Comparison of ENCODE assay signal across 25 cellular contexts in genomic region chr19:17484520-17485180, GRCh38. TPM values are rescaled to one million over a fixed set of nuclear protein-coding genes. Genes with fewer than 3 reads are reported as not detected.
DNase-seq lines count a peak whose midpoint lies in the region; ATAC-seq, FAIRE-seq and TF ChIP-seq lines count a peak whose summit lies in the region.
"Had no signal": no experiment of that assay in that cellular context is flagged by ENCODE, and none has a peak within 500 bp of the region (broad histone marks: within the 10 kb centered on the region; RNA-seq: fewer than 3 reads in every experiment).

No MANE protein-coding gene starts in this region.

- no peaks in the 10 kb centered on the region for H3K36me3 Mint-ChIP-seq in progenitor cell of endocrine pancreas (ENCODE audit: insufficient read depth)
- no peaks in the 10 kb centered on the region for H3K36me3 Mint-ChIP-seq in activated CD4-positive, alpha-beta memory T cell treated with anti-CD3 and anti-CD28 coated beads for 36 hours
- no peaks in the 10 kb centered on the region for H3K36me3 Mint-ChIP-seq in activated CD4-positive, alpha-beta memory T cell treated with anti-CD3 and anti-CD28 coated beads, Interleukin-2, amount 10 ng/mL, durations not matched to agents 7 days and 5 days (ENCODE audit: low read depth)
- H3K36me3 Mint-ChIP-seq: IgD-negative memory B cell had no signal

- H3K4me2 ChIP-seq in SK-N-SH, result no peak overlapping the region
- no peak overlapping the region for H3K4me2 ChIP-seq in GM12878 (ENCODE audit: control insufficient read depth, insufficient read depth)

- no peak for TF ChIP-seq CTCF in SK-N-SH (IDR thresholded peaks at IDR 0.05)
- TF ChIP-seq CTCF in GM12878 (IDR thresholded peaks at IDR 0.05 in 2 of 3, conservative IDR thresholded peaks at IDR 0.05 in 1 of 3; ENCODE audit: control insufficient read depth in 2 of 3, extremely low read depth in 1 of 3, insufficient read depth in 1 of 3, low read depth in 3 of 3, low read length in 3 of 3), result no peak
- no peak for TF ChIP-seq CTCF in progenitor cell of endocrine pancreas (IDR thresholded peaks at IDR 0.05; ENCODE audit: unreplicated experiment)

- H2AFZ ChIP-seq in SK-N-SH (ENCODE audit: low read depth), result no peak overlapping the region
- H2AFZ ChIP-seq in GM12878 (ENCODE audit: control insufficient read depth, low read depth, low read length), result no peak overlapping the region

- no peaks in the 10 kb centered on the region for H3K27me3 ChIP-seq in SK-N-SH (ENCODE audit: insufficient read depth)
- H3K27me3 ChIP-seq in GM12878 (replicated peaks in 1 of 2; ENCODE audit: control insufficient read depth in 2 of 2, insufficient read depth in 2 of 2, low read length in 1 of 2), result no peaks in the 10 kb centered on the region
- H3K27me3 ChIP-seq: SJSA1 had no signal

- H3K36me3 ChIP-seq in SK-N-SH (replicated peaks in 1 of 2; ENCODE audit: control insufficient read depth in 1 of 2, insufficient read depth in 2 of 2, low read length in 1 of 2) (no peaks in the 10 kb centered on the region), GM12878 (ENCODE audit: control insufficient read depth in 2 of 2, insufficient read depth in 2 of 2, low read length in 1 of 2) (no peaks in the 10 kb centered on the region)
- H3K36me3 ChIP-seq: SJSA1 had no signal

- no peaks in the 10 kb centered on the region for H3K27me3 Mint-ChIP-seq in progenitor cell of endocrine pancreas
- no peaks in the 10 kb centered on the region for H3K27me3 Mint-ChIP-seq in activated CD4-positive, alpha-beta memory T cell treated with anti-CD3 and anti-CD28 coated beads for 36 hours
- no peaks in the 10 kb centered on the region for H3K27me3 Mint-ChIP-seq in activated CD4-positive, alpha-beta memory T cell treated with anti-CD3 and anti-CD28 coated beads, Interleukin-2, amount 10 ng/mL, durations not matched to agents 7 days and 5 days
- H3K27me3 Mint-ChIP-seq: IgD-negative memory B cell had no signal

- 96% methylated on average over 6 of the region's 6 CpGs for WGBS in SK-N-SH (ENCODE audit: low lambda C conversion rate)
- WGBS in GM12878 (ENCODE audit: insufficient coverage, insufficient replicate concordance, low lambda C conversion rate, missing lambda C conversion rate), result 49% methylated on average over 6 of the region's 6 CpGs

- peaks cover 4% of the 10 kb centered on the region for H3F3A ChIP-seq in SK-N-SH (replicated peaks; ENCODE audit: insufficient read depth)

- no peak overlapping the region for H3K4me3 ChIP-seq in SK-N-SH (ENCODE audit: low read depth in 2 of 2, low read length in 1 of 2)
- H3K4me3 ChIP-seq in GM12878, result no peak overlapping the region
- H3K4me3 ChIP-seq: SJSA1 had no signal

- POLR2A ChIA-PET in SK-N-SH (lab: Yijun Ruan, JAX) (no interaction called here), GM12878 (lab: Charles Lee) (interaction anchor here (0.6 kb wide), 1 partner anchor 7 kb away, joined by 5 read pairs; no protein-coding TSS in a partner anchor)
- POLR2A ChIA-PET in activated CD4-positive, alpha-beta memory T cell treated with anti-CD3 and anti-CD28 coated beads for 36 hours (lab: Charles Lee), result no interaction called here
- POLR2A ChIA-PET in activated CD4-positive, alpha-beta memory T cell treated with anti-CD3 and anti-CD28 coated beads, Interleukin-2, amount 10 ng/mL, durations not matched to agents 7 days and 5 days (lab: Charles Lee), result interaction anchor here (1.4 kb wide), 1 partner anchor 27 kb away, joined by 6 read pairs; the partner anchor contains the start of gene PGLS

- intact Hi-C loops in GM12878 (cut with micrococcal nuclease; ENCODE audit: unreplicated experiment), result no loop called here
- intact Hi-C loops in activated CD4-positive, alpha-beta memory T cell treated with anti-CD3 and anti-CD28 coated beads for 36 hours (cut with micrococcal nuclease), result no loop called here

- peaks cover 4% of the 10 kb centered on the region for H4K20me1 ChIP-seq in SK-N-SH (ENCODE audit: insufficient read depth)
- no peaks in the 10 kb centered on the region for H4K20me1 ChIP-seq in GM12878 (ENCODE audit: control insufficient read depth, insufficient read depth)

- BruUV-seq in GM12878 (replicated peaks; lab: Mats Ljungman, UMichigan), result no TSS peak

- no peak for FAIRE-seq in GM12878 (lab: Jason Lieb, UNC)

- ATAC-seq in SK-N-SH treated with all-trans-retinoic acid at 6 μM for 48 hours (no peak), GM12878 (no peak)
- ATAC-seq: Right ventricle myocardium inferior had no signal

- no peak overlapping the region for H3K9ac ChIP-seq in SK-N-SH
- no peak overlapping the region for H3K9ac ChIP-seq in GM12878 (ENCODE audit: control insufficient read depth, insufficient read depth, low read length)

- RAD21 ChIA-PET in GM12878 (lab: Charles Lee; ENCODE audit: unreplicated experiment), result no interaction called here

- in situ Hi-C loops in GM12878 (cut with MboI), result no loop called here

- H3K9me3 ChIP-seq in SK-N-SH, result no peaks in the 10 kb centered on the region
- no peaks in the 10 kb centered on the region for H3K9me3 ChIP-seq in GM12878 (replicated peaks; ENCODE audit: control insufficient read depth, insufficient read depth, low read length)
- H3K9me3 ChIP-seq: SJSA1 had no signal

- H3K4me1 Mint-ChIP-seq in progenitor cell of endocrine pancreas (ENCODE audit: low read depth), result peaks cover 8% of the 10 kb centered on the region
- peaks cover 20% of the 10 kb centered on the region for H3K4me1 Mint-ChIP-seq in activated CD4-positive, alpha-beta memory T cell treated with anti-CD3 and anti-CD28 coated beads for 36 hours (ENCODE audit: low read depth)
- peaks cover 21% of the 10 kb centered on the region for H3K4me1 Mint-ChIP-seq in activated CD4-positive, alpha-beta memory T cell treated with anti-CD3 and anti-CD28 coated beads, Interleukin-2, amount 10 ng/mL, durations not matched to agents 7 days and 5 days

- H3K4me1 ChIP-seq in SK-N-SH (ENCODE audit: control insufficient read depth in 1 of 2, insufficient read depth in 2 of 2, low read depth in 1 of 2, low read length in 1 of 2) (peaks cover 0 to 3% of the 10 kb centered on the region in 2 experiments; a peak in 2 of 4 replicates), GM12878 (ENCODE audit: control insufficient read depth, insufficient read depth, low read length) (peaks cover 6% of the 10 kb centered on the region)
- H3K4me1 ChIP-seq: SJSA1 had no signal

- H3K27ac Mint-ChIP-seq in progenitor cell of endocrine pancreas, result peak overlapping the region; percentile 79
- no peak overlapping the region for H3K27ac Mint-ChIP-seq in activated CD4-positive, alpha-beta memory T cell treated with anti-CD3 and anti-CD28 coated beads for 36 hours
- H3K27ac Mint-ChIP-seq in activated CD4-positive, alpha-beta memory T cell treated with anti-CD3 and anti-CD28 coated beads, Interleukin-2, amount 10 ng/mL, durations not matched to agents 7 days and 5 days, result no peak overlapping the region
- H3K27ac Mint-ChIP-seq: CD14-positive monocyte had no signal

- H3K9me3 Mint-ChIP-seq in progenitor cell of endocrine pancreas (ENCODE audit: low read depth), result no peaks in the 10 kb centered on the region
- H3K9me3 Mint-ChIP-seq in activated CD4-positive, alpha-beta memory T cell treated with anti-CD3 and anti-CD28 coated beads for 36 hours, result no peaks in the 10 kb centered on the region
- H3K9me3 Mint-ChIP-seq in activated CD4-positive, alpha-beta memory T cell treated with anti-CD3 and anti-CD28 coated beads, Interleukin-2, amount 10 ng/mL, durations not matched to agents 7 days and 5 days, result no peaks in the 10 kb centered on the region
- H3K9me3 Mint-ChIP-seq: IgD-negative memory B cell had no signal

- CTCF ChIA-PET in SK-N-SH (lab: Yijun Ruan, JAX), result interaction anchor here (0.6 to 1.0 kb wide), 2 partner anchors 11 to 12 kb away, joined by 3 read pairs; no protein-coding TSS in a partner anchor
- CTCF ChIA-PET in GM12878 (lab: Yijun Ruan, JAX), result no interaction called here
- CTCF ChIA-PET in activated CD4-positive, alpha-beta memory T cell treated with anti-CD3 and anti-CD28 coated beads for 36 hours (lab: Charles Lee), result interaction anchor here (0.6 to 4.1 kb wide), 2 partner anchors 12 to 43 kb away, joined by 3 to 10 read pairs; no protein-coding TSS in a partner anchor
- CTCF ChIA-PET in activated CD4-positive, alpha-beta memory T cell treated with anti-CD3 and anti-CD28 coated beads, Interleukin-2, amount 10 ng/mL, durations not matched to agents 7 days and 5 days (lab: Charles Lee), result interaction anchor here (0.5 to 1.5 kb wide), 3 partner anchors 12 to 929 kb away, joined by 3 to 6 read pairs (median 4); no protein-coding TSS in a partner anchor

- no peak overlapping the region for H3K4me3 Mint-ChIP-seq in progenitor cell of endocrine pancreas (ENCODE audit: low read depth)
- H3K4me3 Mint-ChIP-seq in activated CD4-positive, alpha-beta memory T cell treated with anti-CD3 and anti-CD28 coated beads for 36 hours, result no peak overlapping the region
- H3K4me3 Mint-ChIP-seq in activated CD4-positive, alpha-beta memory T cell treated with anti-CD3 and anti-CD28 coated beads, Interleukin-2, amount 10 ng/mL, durations not matched to agents 7 days and 5 days, result no peak overlapping the region
- H3K4me3 Mint-ChIP-seq: CD14-positive monocyte, IgD-negative memory B cell had no signal

- H3K79me2 ChIP-seq in SK-N-SH (ENCODE audit: insufficient read depth) (peaks cover 6% of the 10 kb centered on the region; the same call in 1 of the 2 replicates), GM12878 (ENCODE audit: control insufficient read depth, insufficient read depth, low read length) (no peaks in the 10 kb centered on the region)

- TF ChIP-seq RAD21 in SK-N-SH (IDR thresholded peaks at IDR 0.05; ENCODE audit: low read length) (no peak), GM12878 (IDR thresholded peaks at IDR 0.05; ENCODE audit: insufficient read depth, low read depth, low read length) (no peak)

- no peaks in the 10 kb centered on the region for H3K9me2 ChIP-seq in SK-N-SH

- no peak for TF ChIP-seq POLR2A in GM12878 (IDR thresholded peaks at IDR 0.05; ENCODE audit: low read depth, low read length)

- SMC1A ChIA-PET in GM12878 (lab: Charles Lee; ENCODE audit: uncharacterized antibody, unreplicated experiment), result no interaction called here

- H3K27ac ChIP-seq in SK-N-SH (ENCODE audit: low read depth in 2 of 2, low read length in 1 of 2), result no peak overlapping the region
- H3K27ac ChIP-seq in GM12878 (ENCODE audit: control insufficient read depth, insufficient read depth), result no peak overlapping the region
- H3K27ac ChIP-seq: 22Rv1, HL-60, SJSA1 had no signal

- DNase-seq in SK-N-SH (peak; percentile 4), NCI-H226 (peak; percentile 39), GM12878 (ENCODE audit: low read depth, low spot score) (no peak), progenitor cell of endocrine pancreas (ENCODE audit: low spot score, unreplicated experiment) (no peak), HuH-7 (ENCODE audit: low spot score) (no peak)
- no peak for DNase-seq in activated CD4-positive, alpha-beta memory T cell treated with anti-CD3 and anti-CD28 coated beads for 36 hours
- no peak for DNase-seq in activated CD4-positive, alpha-beta memory T cell treated with anti-CD3 and anti-CD28 coated beads, Interleukin-2, amount 10 ng/mL, durations not matched to agents 7 days and 5 days
- DNase-seq: ACHN, AML-193, DMS79 treated with DMSO at 0.1 percent for 48 hours, H9, NCI-H1694, NCI-H2081, NCI-H2171, NCI-H446, NCI-H69 had no signal

- TF ChIP-seq EP300 in SK-N-SH (IDR thresholded peaks at IDR 0.05; ENCODE audit: borderline replicate concordance in 1 of 2, low read depth in 1 of 2, low read length in 1 of 2), result no peak
- TF ChIP-seq EP300 in GM12878 (IDR thresholded peaks at IDR 0.05; ENCODE audit: borderline replicate concordance in 1 of 2, control insufficient read depth in 1 of 2, low read depth in 2 of 2, low read length in 2 of 2), result no peak

RNA-seq across cellular contexts. Expression of gene SLC27A1, which starts 14.3 kb away (rescaled TPM):
- polyA plus RNA-seq in SK-N-SH (2012; rRNA removed), result 15.0 and 16.8 TPM in 2 replicates
- 4.7 and 8.1 TPM in 2 replicates for polyA plus RNA-seq in SK-N-SH (2012; cell fraction: cytosol; rRNA removed)
- 57.5 and 73.2 TPM in 2 replicates for polyA plus RNA-seq in SK-N-SH (2012; cell fraction: nucleus; rRNA removed)
- 9.5 and 10.5 TPM in 2 replicates for total RNA-seq in GM12878 (2013; cell fraction: nucleolus; rRNA removed)
- 1.3 and 2.3 TPM in 2 replicates for total RNA-seq in GM12878 (2014; rRNA removed)
- 0.55 and 0.72 TPM in 2 replicates for total RNA-seq in GM12878 (2014; rRNA removed; fragmentation: Illumina TruSeq; extraction: Trizol)
- 2.3 and 2.8 TPM in 2 replicates for total RNA-seq in GM12878 (2021)
- polyA plus RNA-seq in GM12878 (2011; ENCODE audit: low read depth), result 1.2 TPM
- polyA plus RNA-seq in GM12878 (2011; rRNA removed), result 0.79 and 1.8 TPM in 2 replicates
- 2.8 and 4.1 TPM in 2 replicates for polyA plus RNA-seq in GM12878 (2011; cell fraction: cytosol; rRNA removed)
- polyA plus RNA-seq in GM12878 (2011; cell fraction: nucleus; rRNA removed), result 8.1 and 9.0 TPM in 2 replicates
- polyA plus RNA-seq in GM12878 (2012), result 3.9 and 4.0 TPM in 2 replicates
- 0.35 and 0.68 TPM in 2 replicates for polyA plus RNA-seq in GM12878 (2014; fragmentation: Illumina TruSeq; extraction: Trizol)
- under 1 TPM; 0.11 to 0.31 TPM for polyA plus RNA-seq in GM12878 (2014; fragmentation: Nextera tagmentation; extraction: Ambion mirVana)
- 1.7 and 2.6 TPM in 2 replicates for polyA plus RNA-seq in GM12878 (2014; rRNA removed)
- 1 to 10 TPM; 1.0 to 1.4 TPM for polyA plus RNA-seq in GM12878 (2016; fragmentation: Nextera tagmentation; extraction: Ambion mirVana)
- polyA minus RNA-seq in GM12878 (2011; rRNA and poly(A)+ RNA removed), result 0.88 and 2.7 TPM in 2 replicates
- polyA minus RNA-seq in GM12878 (2011; cell fraction: cytosol; rRNA and poly(A)+ RNA removed), result 1.5 and 2.3 TPM in 2 replicates
- 1.2 and 3.1 TPM in 2 replicates for polyA minus RNA-seq in GM12878 (2011; cell fraction: nucleus; rRNA and poly(A)+ RNA removed)
- 16.7 and 19.8 TPM in 2 replicates for total RNA-seq in progenitor cell of endocrine pancreas
- total RNA-seq in activated CD4-positive, alpha-beta memory T cell treated with anti-CD3 and anti-CD28 coated beads for 36 hours, result 1 to 10 TPM; 4.5 to 4.8 TPM
- 1 to 10 TPM; 3.6 to 4.1 TPM for total RNA-seq in activated CD4-positive, alpha-beta memory T cell treated with anti-CD3 and anti-CD28 coated beads, Interleukin-2, amount 10 ng/mL, durations not matched to agents 7 days and 5 days

RNA-seq across cellular contexts. Expression of gene NXNL1, which starts 23.9 kb away (rescaled TPM):
- polyA plus RNA-seq in SK-N-SH (2012; rRNA removed) (not detected in 2 replicates), GM12878 (2011; rRNA removed) (not detected in 2 replicates), GM12878 (2014; fragmentation: Illumina TruSeq; extraction: Trizol) (not detected in 2 replicates), GM12878 (2014; fragmentation: Nextera tagmentation; extraction: Ambion mirVana) (not detected), GM12878 (2014; rRNA removed) (not detected in 2 replicates), GM12878 (2016; fragmentation: Nextera tagmentation; extraction: Ambion mirVana) (not detected)
- not detected in 2 replicates for polyA plus RNA-seq in SK-N-SH (2012; cell fraction: cytosol; rRNA removed)
- not detected in 2 replicates for polyA plus RNA-seq in SK-N-SH (2012; cell fraction: nucleus; rRNA removed)
- total RNA-seq in GM12878 (2013; cell fraction: nucleolus; rRNA removed), result not detected in 2 replicates
- total RNA-seq in GM12878 (2014; rRNA removed) (not detected in 2 replicates), GM12878 (2014; rRNA removed; fragmentation: Illumina TruSeq; extraction: Trizol) (not detected in 2 replicates), GM12878 (2021) (not detected in 2 replicates), progenitor cell of endocrine pancreas (not detected in 2 replicates)
- not detected for polyA plus RNA-seq in GM12878 (2011; ENCODE audit: low read depth)
- polyA plus RNA-seq in GM12878 (2011; cell fraction: cytosol; rRNA removed), result not detected in 2 replicates
- not detected in 2 replicates for polyA plus RNA-seq in GM12878 (2011; cell fraction: nucleus; rRNA removed)
- not detected in 2 replicates for polyA plus RNA-seq in GM12878 (2012)
- not detected in 2 replicates for polyA minus RNA-seq in GM12878 (2011; rRNA and poly(A)+ RNA removed)
- not detected in 2 replicates for polyA minus RNA-seq in GM12878 (2011; cell fraction: cytosol; rRNA and poly(A)+ RNA removed)
- not detected in 2 replicates for polyA minus RNA-seq in GM12878 (2011; cell fraction: nucleus; rRNA and poly(A)+ RNA removed)
- total RNA-seq in activated CD4-positive, alpha-beta memory T cell treated with anti-CD3 and anti-CD28 coated beads for 36 hours, result not detected
- not detected for total RNA-seq in activated CD4-positive, alpha-beta memory T cell treated with anti-CD3 and anti-CD28 coated beads, Interleukin-2, amount 10 ng/mL, durations not matched to agents 7 days and 5 days
- total RNA-seq: H9, HT1080, MCF 10A, Right ventricle myocardium inferior, SJSA1 had no signal
- polyA plus RNA-seq: CD14-positive monocyte, IgD-negative memory B cell had no signal

RNA-seq across cellular contexts. Expression of gene PGLS, which starts 26.8 kb away (rescaled TPM):
- polyA plus RNA-seq in SK-N-SH (2012; rRNA removed) (59.9 and 73.3 TPM in 2 replicates), GM12878 (2011; rRNA removed) (14.9 and 32.6 TPM in 2 replicates), GM12878 (2014; fragmentation: Illumina TruSeq; extraction: Trizol) (18.2 and 44.1 TPM in 2 replicates), GM12878 (2014; fragmentation: Nextera tagmentation; extraction: Ambion mirVana) (1 to 10 TPM; 1.4 to 8.6 TPM), GM12878 (2014; rRNA removed) (136 and 139 TPM in 2 replicates), GM12878 (2016; fragmentation: Nextera tagmentation; extraction: Ambion mirVana) (100 to 1,000 TPM; 101 to 114 TPM)
- 28.3 and 43.7 TPM in 2 replicates for polyA plus RNA-seq in SK-N-SH (2012; cell fraction: cytosol; rRNA removed)
- 75.1 and 114 TPM in 2 replicates for polyA plus RNA-seq in SK-N-SH (2012; cell fraction: nucleus; rRNA removed)
- 26.8 and 30.3 TPM in 2 replicates for total RNA-seq in GM12878 (2013; cell fraction: nucleolus; rRNA removed)
- total RNA-seq in GM12878 (2014; rRNA removed) (74.9 and 89.3 TPM in 2 replicates), GM12878 (2014; rRNA removed; fragmentation: Illumina TruSeq; extraction: Trizol) (37.4 and 41.5 TPM in 2 replicates), GM12878 (2021) (132 TPM in 2 replicates), progenitor cell of endocrine pancreas (102 and 107 TPM in 2 replicates)
- 26.0 TPM for polyA plus RNA-seq in GM12878 (2011; ENCODE audit: low read depth)
- 54.2 and 80.4 TPM in 2 replicates for polyA plus RNA-seq in GM12878 (2011; cell fraction: cytosol; rRNA removed)
- polyA plus RNA-seq in GM12878 (2011; cell fraction: nucleus; rRNA removed), result 63.6 and 66.2 TPM in 2 replicates
- polyA plus RNA-seq in GM12878 (2012), result 74.7 and 91.6 TPM in 2 replicates
- polyA minus RNA-seq in GM12878 (2011; rRNA and poly(A)+ RNA removed), result 25.2 and 56.2 TPM in 2 replicates
- polyA minus RNA-seq in GM12878 (2011; cell fraction: cytosol; rRNA and poly(A)+ RNA removed), result 20.8 and 36.4 TPM in 2 replicates
- 18.1 and 28.7 TPM in 2 replicates for polyA minus RNA-seq in GM12878 (2011; cell fraction: nucleus; rRNA and poly(A)+ RNA removed)
- total RNA-seq in activated CD4-positive, alpha-beta memory T cell treated with anti-CD3 and anti-CD28 coated beads for 36 hours, result 10 to 100 TPM; 70.1 to 70.5 TPM
- total RNA-seq in activated CD4-positive, alpha-beta memory T cell treated with anti-CD3 and anti-CD28 coated beads, Interleukin-2, amount 10 ng/mL, durations not matched to agents 7 days and 5 days, result 10 to 100 TPM; 65.0 to 65.9 TPM

RNA-seq across cellular contexts. Expression of gene TMEM221, which starts 36.2 kb away (rescaled TPM):
- polyA plus RNA-seq in SK-N-SH (2012; rRNA removed), result 0.41 and 0.62 TPM in 2 replicates
- polyA plus RNA-seq in SK-N-SH (2012; cell fraction: cytosol; rRNA removed), result 0.22 and 0.30 TPM in 2 replicates
- 0.56 and 0.60 TPM in 2 replicates for polyA plus RNA-seq in SK-N-SH (2012; cell fraction: nucleus; rRNA removed)
- total RNA-seq in GM12878 (2013; cell fraction: nucleolus; rRNA removed), result not detected in 2 replicates
- total RNA-seq in GM12878 (2014; rRNA removed), result not detected in 2 replicates
- not detected in 2 replicates for total RNA-seq in GM12878 (2014; rRNA removed; fragmentation: Illumina TruSeq; extraction: Trizol)
- not detected in 2 replicates for total RNA-seq in GM12878 (2021)
- 0.13 TPM for polyA plus RNA-seq in GM12878 (2011; ENCODE audit: low read depth)
- polyA plus RNA-seq in GM12878 (2011; rRNA removed), result not detected in 2 replicates
- polyA plus RNA-seq in GM12878 (2011; cell fraction: cytosol; rRNA removed), result not detected in 2 replicates
- polyA plus RNA-seq in GM12878 (2011; cell fraction: nucleus; rRNA removed), result not detected in 2 replicates
- polyA plus RNA-seq in GM12878 (2012), result 0.06 TPM in 1 of 2 replicates, not detected in the other
- polyA plus RNA-seq in GM12878 (2014; fragmentation: Illumina TruSeq; extraction: Trizol), result not detected in 2 replicates
- polyA plus RNA-seq in GM12878 (2014; fragmentation: Nextera tagmentation; extraction: Ambion mirVana), result under 1 TPM in 1 of 2 experiments, not detected in 1; 0.04 TPM
- not detected in 2 replicates for polyA plus RNA-seq in GM12878 (2014; rRNA removed)
- polyA plus RNA-seq in GM12878 (2016; fragmentation: Nextera tagmentation; extraction: Ambion mirVana), result under 1 TPM in 1 of 2 experiments, not detected in 1; 0.24 TPM
- not detected in 2 replicates for polyA minus RNA-seq in GM12878 (2011; rRNA and poly(A)+ RNA removed)
- polyA minus RNA-seq in GM12878 (2011; cell fraction: cytosol; rRNA and poly(A)+ RNA removed), result not detected in 2 replicates
- polyA minus RNA-seq in GM12878 (2011; cell fraction: nucleus; rRNA and poly(A)+ RNA removed), result not detected in 2 replicates
- 3.6 and 4.5 TPM in 2 replicates for total RNA-seq in progenitor cell of endocrine pancreas
- not detected for total RNA-seq in activated CD4-positive, alpha-beta memory T cell treated with anti-CD3 and anti-CD28 coated beads for 36 hours
- total RNA-seq in activated CD4-positive, alpha-beta memory T cell treated with anti-CD3 and anti-CD28 coated beads, Interleukin-2, amount 10 ng/mL, durations not matched to agents 7 days and 5 days, result not detected
- total RNA-seq: HT1080, MCF 10A, Right ventricle myocardium inferior, SJSA1 had no signal
- polyA plus RNA-seq: CD14-positive monocyte, IgD-negative memory B cell had no signal

Comparison
In these comparisons a context has a peak if more than half of its experiments do, and no peak if none do; other contexts are left out.
1. POLR2A ChIA-PET loops: an anchor here in GM12878 (0.6 kb wide) and activated CD4-positive, alpha-beta memory T cell treated with anti-CD3 and anti-CD28 coated beads, Interleukin-2, amount 10 ng/mL, durations not matched to agents 7 days and 5 days (1.4 kb wide); none called in SK-N-SH and activated CD4-positive, alpha-beta memory T cell treated with anti-CD3 and anti-CD28 coated beads for 36 hours.
2. DNase-seq: peak in SK-N-SH (single experiment) and NCI-H226 (single experiment); none in GM12878 (single experiment), progenitor cell of endocrine pancreas (single experiment), activated CD4-positive, alpha-beta memory T cell treated with anti-CD3 and anti-CD28 coated beads for 36 hours (single experiment), HuH-7 (single experiment) and activated CD4-positive, alpha-beta memory T cell treated with anti-CD3 and anti-CD28 coated beads, Interleukin-2, amount 10 ng/mL, durations not matched to agents 7 days and 5 days (single experiment).